24 cellular contexts compared by ENCODE assay signal in the genomic region with DNA sequence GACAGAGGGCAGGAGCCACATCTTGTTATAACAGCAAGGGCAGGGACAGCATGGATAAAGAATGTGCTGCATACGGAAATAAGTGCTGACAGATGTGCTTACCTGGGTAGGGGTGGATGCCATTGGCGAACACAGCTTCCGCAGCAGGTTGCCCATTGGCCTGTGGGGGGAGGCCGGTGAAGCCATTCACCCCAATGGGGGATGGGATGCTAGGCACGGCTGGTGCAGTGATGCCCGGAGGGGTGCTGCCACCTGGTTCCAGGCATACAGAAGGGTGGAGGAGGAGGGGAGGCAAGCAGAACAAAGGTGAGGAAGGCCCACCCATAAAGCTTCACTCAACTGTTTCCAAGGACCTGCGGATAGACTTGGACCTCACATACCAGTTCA.
"Had no signal": no experiment of that assay in that cellular context is flagged by ENCODE, and none has a peak within 500 bp of the region (broad histone marks: within the 10 kb centered on the region; RNA-seq: fewer than 3 reads in every experiment).

No MANE protein-coding gene starts in this region.

- H3K27me3 ChIP-seq: ovary, right lobe of liver had no signal

- FAIRE-seq: pancreas, small intestine had no signal

- H3K79me2 ChIP-seq: parathyroid adenoma had no signal

- H3K9me3 ChIP-seq: neutrophil, pancreas, prostate gland, psoas muscle, right atrium auricular region, right lobe of liver, sigmoid colon had no signal

- H3K36me3 Mint-ChIP-seq: natural killer cell had no signal

- H3K4me3 Mint-ChIP-seq: naive B cell; naive thymus-derived CD4-positive, alpha-beta T cell; naive thymus-derived CD8-positive, alpha-beta T cell; natural killer cell; natural killer cell treated with Interleukin-12 subunit alpha and Interleukin-12 subunit beta and Interleukin-15 and Interleukin-18, amount 100 ng/mL, for 72 hours; nephron; neural crest cell; neural progenitor cell had no signal

- H3K4me3 ChIP-seq: neural progenitor cell, ovary, pancreas, prostate gland, psoas muscle, right atrium auricular region, right lobe of liver, sigmoid colon, skin epidermis, smooth muscle cell, spleen had no signal

- ATAC-seq: naive thymus-derived CD8-positive, alpha-beta T cell; natural killer cell treated with Interleukin-12 subunit alpha and Interleukin-12 subunit beta and Interleukin-15 and Interleukin-18, amount 100 ng/mL, for 72 hours; psoas muscle had no signal

- H3K36me3 ChIP-seq: neural progenitor cell, neutrophil, ovary, pancreas, prostate gland, right atrium auricular region, right lobe of liver, sigmoid colon, spleen had no signal

- H3K27ac Mint-ChIP-seq: naive B cell; naive thymus-derived CD4-positive, alpha-beta T cell; naive thymus-derived CD8-positive, alpha-beta T cell; natural killer cell; natural killer cell treated with Interleukin-12 subunit alpha and Interleukin-12 subunit beta and Interleukin-15 and Interleukin-18, amount 100 ng/mL, for 72 hours; nephron; neural progenitor cell; progenitor cell of endocrine pancreas had no signal

- H3K4me1 Mint-ChIP-seq: nephron, neural crest cell had no signal

- H2AFZ ChIP-seq: neural progenitor cell, parathyroid adenoma had no signal

- H3K27ac ChIP-seq: neural progenitor cell, neutrophil, ovary, pancreas, parathyroid adenoma, prostate gland, psoas muscle, right atrium auricular region, right lobe of liver, sigmoid colon, skin epidermis, spleen had no signal

- H3K4me2 ChIP-seq: neural progenitor cell, smooth muscle cell had no signal

- H3K4me1 ChIP-seq: neural progenitor cell, pancreas, parathyroid adenoma, prostate gland, psoas muscle, right atrium auricular region, right lobe of liver, sigmoid colon, spleen had no signal

- DNase-seq: naive B cell; natural killer cell; occipital lobe; psoas muscle; right lobe of liver; sigmoid colon; spleen; stimulated activated CD4-positive, alpha-beta T cell treated with anti-CD3 and anti-CD28 coated beads, Interleukin-12 subunit alpha, Interleukin-12 subunit beta, amount 100 ng/mL, for 4 hours had no signal

- H3K9ac ChIP-seq: neural progenitor cell, parathyroid adenoma had no signal
